Comparison of ENCODE assay signal across 1 cellular context in the genomic region with DNA sequence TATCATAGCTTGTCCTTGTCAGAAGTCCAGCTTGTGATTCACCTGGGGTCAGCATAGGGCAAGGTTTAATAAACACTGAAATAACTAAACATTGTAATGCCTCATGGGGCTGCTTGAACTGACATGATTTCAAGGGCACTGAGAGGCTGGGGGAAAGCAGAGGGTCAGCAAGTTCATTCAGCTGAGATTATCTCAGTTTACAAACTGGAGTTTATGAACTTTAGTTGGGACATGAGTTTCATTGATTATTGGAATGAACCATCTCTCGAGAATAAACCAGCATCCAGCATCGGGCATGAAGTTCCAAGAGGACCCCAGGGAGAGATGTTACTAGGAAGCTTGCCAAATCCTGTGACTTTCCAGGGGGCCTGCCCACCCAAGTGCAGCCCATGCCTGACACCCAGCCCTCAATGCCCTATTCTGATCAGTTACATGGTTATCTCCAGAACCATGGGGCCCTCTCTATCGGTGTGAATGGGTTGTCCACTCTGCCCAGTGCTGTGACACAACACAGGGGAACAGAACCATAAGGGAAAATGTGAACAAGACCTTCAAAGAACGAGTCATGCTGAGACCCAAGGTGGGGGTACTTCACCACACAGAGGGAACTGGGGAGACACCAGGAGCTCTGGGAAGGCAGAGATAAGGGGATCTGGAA.
TF ChIP-seq lines count a peak whose summit lies in the region.

No MANE protein-coding gene starts in this region.

TF ChIP-seq in HepG2, 621 proteins besides CTCF, POLR2A, EP300 and RAD21 (continued from another document and continues in another):
- TF ChIP-seq, protein P1, sequence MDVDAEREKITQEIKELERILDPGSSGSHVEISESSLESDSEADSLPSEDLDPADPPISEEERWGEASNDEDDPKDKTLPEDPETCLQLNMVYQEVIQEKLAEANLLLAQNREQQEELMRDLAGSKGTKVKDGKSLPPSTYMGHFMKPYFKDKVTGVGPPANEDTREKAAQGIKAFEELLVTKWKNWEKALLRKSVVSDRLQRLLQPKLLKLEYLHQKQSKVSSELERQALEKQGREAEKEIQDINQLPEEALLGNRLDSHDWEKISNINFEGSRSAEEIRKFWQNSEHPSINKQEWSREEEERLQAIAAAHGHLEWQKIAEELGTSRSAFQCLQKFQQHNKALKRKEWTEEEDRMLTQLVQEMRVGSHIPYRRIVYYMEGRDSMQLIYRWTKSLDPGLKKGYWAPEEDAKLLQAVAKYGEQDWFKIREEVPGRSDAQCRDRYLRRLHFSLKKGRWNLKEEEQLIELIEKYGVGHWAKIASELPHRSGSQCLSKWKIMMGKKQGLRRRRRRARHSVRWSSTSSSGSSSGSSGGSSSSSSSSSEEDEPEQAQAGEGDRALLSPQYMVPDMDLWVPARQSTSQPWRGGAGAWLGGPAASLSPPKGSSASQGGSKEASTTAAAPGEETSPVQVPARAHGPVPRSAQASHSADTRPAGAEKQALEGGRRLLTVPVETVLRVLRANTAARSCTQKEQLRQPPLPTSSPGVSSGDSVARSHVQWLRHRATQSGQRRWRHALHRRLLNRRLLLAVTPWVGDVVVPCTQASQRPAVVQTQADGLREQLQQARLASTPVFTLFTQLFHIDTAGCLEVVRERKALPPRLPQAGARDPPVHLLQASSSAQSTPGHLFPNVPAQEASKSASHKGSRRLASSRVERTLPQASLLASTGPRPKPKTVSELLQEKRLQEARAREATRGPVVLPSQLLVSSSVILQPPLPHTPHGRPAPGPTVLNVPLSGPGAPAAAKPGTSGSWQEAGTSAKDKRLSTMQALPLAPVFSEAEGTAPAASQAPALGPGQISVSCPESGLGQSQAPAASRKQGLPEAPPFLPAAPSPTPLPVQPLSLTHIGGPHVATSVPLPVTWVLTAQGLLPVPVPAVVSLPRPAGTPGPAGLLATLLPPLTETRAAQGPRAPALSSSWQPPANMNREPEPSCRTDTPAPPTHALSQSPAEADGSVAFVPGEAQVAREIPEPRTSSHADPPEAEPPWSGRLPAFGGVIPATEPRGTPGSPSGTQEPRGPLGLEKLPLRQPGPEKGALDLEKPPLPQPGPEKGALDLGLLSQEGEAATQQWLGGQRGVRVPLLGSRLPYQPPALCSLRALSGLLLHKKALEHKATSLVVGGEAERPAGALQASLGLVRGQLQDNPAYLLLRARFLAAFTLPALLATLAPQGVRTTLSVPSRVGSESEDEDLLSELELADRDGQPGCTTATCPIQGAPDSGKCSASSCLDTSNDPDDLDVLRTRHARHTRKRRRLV (CRISPR knock-in tag; IDR thresholded peaks at IDR 0.05), result no peak
- TF ChIP-seq ZSCAN22 (CRISPR knock-in tag; IDR thresholded peaks at IDR 0.05), result no peak
- TF ChIP-seq TSC22D2 (CRISPR knock-in tag; IDR thresholded peaks at IDR 0.05; ENCODE audit: borderline replicate concordance), result no peak
- peak; percentile 64; the same call in 1 of the 2 replicates for TF ChIP-seq HDAC1 (CRISPR knock-in tag; IDR thresholded peaks at IDR 0.05)
- peak; percentile 58; the same call in 1 of the 2 replicates for TF ChIP-seq ZNF792 (CRISPR knock-in tag; IDR thresholded peaks at IDR 0.05)
- TF ChIP-seq ISX (CRISPR knock-in tag; conservative IDR thresholded peaks at IDR 0.05), result no peak
- no peak for TF ChIP-seq SUZ12 (IDR thresholded peaks at IDR 0.05; ENCODE audit: low read depth, low read length)
- TF ChIP-seq ZBTB7A (CRISPR knock-in tag; IDR thresholded peaks at IDR 0.05), result no peak; the same call in 1 of the 2 replicates
- TF ChIP-seq HNF4G (IDR thresholded peaks at IDR 0.05; ENCODE audit: borderline replicate concordance, low read depth, low read length), result peak; percentile 35; the same call in 1 of the 2 replicates
- peak; percentile 47; the same call in 1 of the 2 replicates for TF ChIP-seq HNF4G (CRISPR knock-in tag; IDR thresholded peaks at IDR 0.05; ENCODE audit: borderline replicate concordance, low read depth)
- TF ChIP-seq ZFP41 (CRISPR knock-in tag; IDR thresholded peaks at IDR 0.05; ENCODE audit: borderline replicate concordance), result no peak
- 0 out of 2 replicates have a peak, but pooled peaks have one; percentile 27 for TF ChIP-seq TOE1 (CRISPR knock-in tag; IDR thresholded peaks at IDR 0.05)
- no peak for TF ChIP-seq MAFG (CRISPR knock-in tag; IDR thresholded peaks at IDR 0.05)
- TF ChIP-seq, protein P2, sequence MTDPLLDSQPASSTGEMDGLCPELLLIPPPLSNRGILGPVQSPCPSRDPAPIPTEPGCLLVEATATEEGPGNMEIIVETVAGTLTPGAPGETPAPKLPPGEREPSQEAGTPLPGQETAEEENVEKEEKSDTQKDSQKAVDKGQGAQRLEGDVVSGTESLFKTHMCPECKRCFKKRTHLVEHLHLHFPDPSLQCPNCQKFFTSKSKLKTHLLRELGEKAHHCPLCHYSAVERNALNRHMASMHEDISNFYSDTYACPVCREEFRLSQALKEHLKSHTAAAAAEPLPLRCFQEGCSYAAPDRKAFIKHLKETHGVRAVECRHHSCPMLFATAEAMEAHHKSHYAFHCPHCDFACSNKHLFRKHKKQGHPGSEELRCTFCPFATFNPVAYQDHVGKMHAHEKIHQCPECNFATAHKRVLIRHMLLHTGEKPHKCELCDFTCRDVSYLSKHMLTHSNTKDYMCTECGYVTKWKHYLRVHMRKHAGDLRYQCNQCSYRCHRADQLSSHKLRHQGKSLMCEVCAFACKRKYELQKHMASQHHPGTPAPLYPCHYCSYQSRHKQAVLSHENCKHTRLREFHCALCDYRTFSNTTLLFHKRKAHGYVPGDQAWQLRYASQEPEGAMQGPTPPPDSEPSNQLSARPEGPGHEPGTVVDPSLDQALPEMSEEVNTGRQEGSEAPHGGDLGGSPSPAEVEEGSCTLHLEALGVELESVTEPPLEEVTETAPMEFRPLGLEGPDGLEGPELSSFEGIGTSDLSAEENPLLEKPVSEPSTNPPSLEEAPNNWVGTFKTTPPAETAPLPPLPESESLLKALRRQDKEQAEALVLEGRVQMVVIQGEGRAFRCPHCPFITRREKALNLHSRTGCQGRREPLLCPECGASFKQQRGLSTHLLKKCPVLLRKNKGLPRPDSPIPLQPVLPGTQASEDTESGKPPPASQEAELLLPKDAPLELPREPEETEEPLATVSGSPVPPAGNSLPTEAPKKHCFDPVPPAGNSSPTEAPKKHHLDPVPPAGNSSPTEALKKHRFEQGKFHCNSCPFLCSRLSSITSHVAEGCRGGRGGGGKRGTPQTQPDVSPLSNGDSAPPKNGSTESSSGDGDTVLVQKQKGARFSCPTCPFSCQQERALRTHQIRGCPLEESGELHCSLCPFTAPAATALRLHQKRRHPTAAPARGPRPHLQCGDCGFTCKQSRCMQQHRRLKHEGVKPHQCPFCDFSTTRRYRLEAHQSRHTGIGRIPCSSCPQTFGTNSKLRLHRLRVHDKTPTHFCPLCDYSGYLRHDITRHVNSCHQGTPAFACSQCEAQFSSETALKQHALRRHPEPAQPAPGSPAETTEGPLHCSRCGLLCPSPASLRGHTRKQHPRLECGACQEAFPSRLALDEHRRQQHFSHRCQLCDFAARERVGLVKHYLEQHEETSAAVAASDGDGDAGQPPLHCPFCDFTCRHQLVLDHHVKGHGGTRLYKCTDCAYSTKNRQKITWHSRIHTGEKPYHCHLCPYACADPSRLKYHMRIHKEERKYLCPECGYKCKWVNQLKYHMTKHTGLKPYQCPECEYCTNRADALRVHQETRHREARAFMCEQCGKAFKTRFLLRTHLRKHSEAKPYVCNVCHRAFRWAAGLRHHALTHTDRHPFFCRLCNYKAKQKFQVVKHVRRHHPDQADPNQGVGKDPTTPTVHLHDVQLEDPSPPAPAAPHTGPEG (CRISPR knock-in tag; IDR thresholded peaks at IDR 0.05), result no peak
- peak; percentile 22; the same call in 1 of the 2 replicates for TF ChIP-seq ZFX (CRISPR knock-in tag; IDR thresholded peaks at IDR 0.05; ENCODE audit: low read depth)
- no peak for TF ChIP-seq SNAPC2 (CRISPR knock-in tag; IDR thresholded peaks at IDR 0.05)
- TF ChIP-seq SAP130 (CRISPR knock-in tag; IDR thresholded peaks at IDR 0.05; ENCODE audit: low read depth), result peak; percentile 73
- no peak for TF ChIP-seq ZNF253 (CRISPR knock-in tag; IDR thresholded peaks at IDR 0.05; ENCODE audit: borderline replicate concordance)
- TF ChIP-seq ZNF839 (CRISPR knock-in tag; IDR thresholded peaks at IDR 0.05; ENCODE audit: borderline replicate concordance), result no peak
- TF ChIP-seq ONECUT2 (CRISPR knock-in tag; IDR thresholded peaks at IDR 0.05), result peak; percentile 81
- no peak for TF ChIP-seq KDM1A (CRISPR knock-in tag; IDR thresholded peaks at IDR 0.05)
- no peak for TF ChIP-seq ADNP (CRISPR knock-in tag; IDR thresholded peaks at IDR 0.05)
- TF ChIP-seq HHEX (CRISPR knock-in tag; IDR thresholded peaks at IDR 0.05), result 0 out of 2 replicates have a peak, but pooled peaks have one; percentile 31
- no peak for TF ChIP-seq SP140L (CRISPR knock-in tag; IDR thresholded peaks at IDR 0.05; ENCODE audit: borderline replicate concordance)
- TF ChIP-seq ZNF501 (CRISPR knock-in tag; IDR thresholded peaks at IDR 0.05), result peak; percentile 55; the same call in 1 of the 2 replicates
- TF ChIP-seq, protein P3, sequence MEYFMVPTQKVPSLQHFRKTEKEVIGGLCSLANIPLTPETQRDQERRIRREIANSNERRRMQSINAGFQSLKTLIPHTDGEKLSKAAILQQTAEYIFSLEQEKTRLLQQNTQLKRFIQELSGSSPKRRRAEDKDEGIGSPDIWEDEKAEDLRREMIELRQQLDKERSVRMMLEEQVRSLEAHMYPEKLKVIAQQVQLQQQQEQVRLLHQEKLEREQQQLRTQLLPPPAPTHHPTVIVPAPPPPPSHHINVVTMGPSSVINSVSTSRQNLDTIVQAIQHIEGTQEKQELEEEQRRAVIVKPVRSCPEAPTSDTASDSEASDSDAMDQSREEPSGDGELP (IDR thresholded peaks at IDR 0.05; ENCODE audit: borderline replicate concordance, low read depth), result peak; percentile 76; the same call in 1 of the 2 replicates
- TF ChIP-seq ZNF451 (CRISPR knock-in tag; IDR thresholded peaks at IDR 0.05), result no peak
- no peak for TF ChIP-seq MBD4 (IDR thresholded peaks at IDR 0.05; ENCODE audit: borderline replicate concordance, low read length)
- TF ChIP-seq ZNF260 (CRISPR knock-in tag; IDR thresholded peaks at IDR 0.05; ENCODE audit: borderline replicate concordance, low read depth), result no peak
- TF ChIP-seq ZKSCAN1 (IDR thresholded peaks at IDR 0.05; ENCODE audit: low read length), result no peak
- no peak for TF ChIP-seq ZNF530 (CRISPR knock-in tag; IDR thresholded peaks at IDR 0.05; ENCODE audit: low read depth)
- no peak for TF ChIP-seq RBM39 (IDR thresholded peaks at IDR 0.05; ENCODE audit: low read depth, low read length, poor library complexity, severe bottlenecking)
- no peak for TF ChIP-seq ZKSCAN5 (CRISPR knock-in tag; IDR thresholded peaks at IDR 0.05)
- no peak for TF ChIP-seq ZNF432 (CRISPR knock-in tag; IDR thresholded peaks at IDR 0.05; ENCODE audit: borderline replicate concordance)
- TF ChIP-seq NCOR1 (IDR thresholded peaks at IDR 0.05; ENCODE audit: borderline replicate concordance, low read length), result peak; percentile 43; the same call in 1 of the 2 replicates
- TF ChIP-seq, protein P4, sequence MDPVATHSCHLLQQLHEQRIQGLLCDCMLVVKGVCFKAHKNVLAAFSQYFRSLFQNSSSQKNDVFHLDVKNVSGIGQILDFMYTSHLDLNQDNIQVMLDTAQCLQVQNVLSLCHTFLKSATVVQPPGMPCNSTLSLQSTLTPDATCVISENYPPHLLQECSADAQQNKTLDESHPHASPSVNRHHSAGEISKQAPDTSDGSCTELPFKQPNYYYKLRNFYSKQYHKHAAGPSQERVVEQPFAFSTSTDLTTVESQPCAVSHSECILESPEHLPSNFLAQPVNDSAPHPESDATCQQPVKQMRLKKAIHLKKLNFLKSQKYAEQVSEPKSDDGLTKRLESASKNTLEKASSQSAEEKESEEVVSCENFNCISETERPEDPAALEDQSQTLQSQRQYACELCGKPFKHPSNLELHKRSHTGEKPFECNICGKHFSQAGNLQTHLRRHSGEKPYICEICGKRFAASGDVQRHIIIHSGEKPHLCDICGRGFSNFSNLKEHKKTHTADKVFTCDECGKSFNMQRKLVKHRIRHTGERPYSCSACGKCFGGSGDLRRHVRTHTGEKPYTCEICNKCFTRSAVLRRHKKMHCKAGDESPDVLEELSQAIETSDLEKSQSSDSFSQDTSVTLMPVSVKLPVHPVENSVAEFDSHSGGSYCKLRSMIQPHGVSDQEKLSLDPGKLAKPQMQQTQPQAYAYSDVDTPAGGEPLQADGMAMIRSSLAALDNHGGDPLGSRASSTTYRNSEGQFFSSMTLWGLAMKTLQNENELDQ (CRISPR knock-in tag; IDR thresholded peaks at IDR 0.05; ENCODE audit: borderline replicate concordance), result no peak
- TF ChIP-seq CEBPB (IDR thresholded peaks at IDR 0.05; ENCODE audit: borderline replicate concordance, low read depth, low read length), result no peak
- TF ChIP-seq FOXO1 (CRISPR knock-in tag; IDR thresholded peaks at IDR 0.05), result peak; percentile 87; the same call in 1 of the 2 replicates
- TF ChIP-seq, protein P5, sequence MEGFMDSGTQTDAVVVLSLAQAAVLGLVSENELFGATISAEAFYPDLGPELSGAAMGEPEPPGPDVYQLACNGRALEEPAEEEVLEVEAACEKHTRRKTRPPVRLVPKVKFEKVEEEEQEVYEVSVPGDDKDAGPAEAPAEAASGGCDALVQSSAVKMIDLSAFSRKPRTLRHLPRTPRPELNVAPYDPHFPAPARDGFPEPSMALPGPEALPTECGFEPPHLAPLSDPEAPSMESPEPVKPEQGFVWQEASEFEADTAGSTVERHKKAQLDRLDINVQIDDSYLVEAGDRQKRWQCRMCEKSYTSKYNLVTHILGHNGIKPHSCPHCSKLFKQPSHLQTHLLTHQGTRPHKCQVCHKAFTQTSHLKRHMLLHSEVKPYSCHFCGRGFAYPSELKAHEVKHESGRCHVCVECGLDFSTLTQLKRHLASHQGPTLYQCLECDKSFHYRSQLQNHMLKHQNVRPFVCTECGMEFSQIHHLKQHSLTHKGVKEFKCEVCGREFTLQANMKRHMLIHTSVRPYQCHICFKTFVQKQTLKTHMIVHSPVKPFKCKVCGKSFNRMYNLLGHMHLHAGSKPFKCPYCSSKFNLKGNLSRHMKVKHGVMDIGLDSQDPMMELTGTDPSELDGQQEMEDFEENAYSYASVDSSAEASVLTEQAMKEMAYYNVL (CRISPR knock-in tag; IDR thresholded peaks at IDR 0.05; ENCODE audit: borderline replicate concordance), result no peak
- TF ChIP-seq, protein P6, sequence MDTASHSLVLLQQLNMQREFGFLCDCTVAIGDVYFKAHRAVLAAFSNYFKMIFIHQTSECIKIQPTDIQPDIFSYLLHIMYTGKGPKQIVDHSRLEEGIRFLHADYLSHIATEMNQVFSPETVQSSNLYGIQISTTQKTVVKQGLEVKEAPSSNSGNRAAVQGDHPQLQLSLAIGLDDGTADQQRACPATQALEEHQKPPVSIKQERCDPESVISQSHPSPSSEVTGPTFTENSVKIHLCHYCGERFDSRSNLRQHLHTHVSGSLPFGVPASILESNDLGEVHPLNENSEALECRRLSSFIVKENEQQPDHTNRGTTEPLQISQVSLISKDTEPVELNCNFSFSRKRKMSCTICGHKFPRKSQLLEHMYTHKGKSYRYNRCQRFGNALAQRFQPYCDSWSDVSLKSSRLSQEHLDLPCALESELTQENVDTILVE (CRISPR knock-in tag; IDR thresholded peaks at IDR 0.05), result no peak
- TF ChIP-seq TCF7 (IDR thresholded peaks at IDR 0.05; ENCODE audit: low read depth), result peak; percentile 70
- 0 out of 2 replicates have a peak, but pooled peaks have one; percentile 29 for TF ChIP-seq ZNF788 (CRISPR knock-in tag; IDR thresholded peaks at IDR 0.05; ENCODE audit: borderline replicate concordance)
